21 cellular contexts compared by ENCODE assay signal in the genomic region with DNA sequence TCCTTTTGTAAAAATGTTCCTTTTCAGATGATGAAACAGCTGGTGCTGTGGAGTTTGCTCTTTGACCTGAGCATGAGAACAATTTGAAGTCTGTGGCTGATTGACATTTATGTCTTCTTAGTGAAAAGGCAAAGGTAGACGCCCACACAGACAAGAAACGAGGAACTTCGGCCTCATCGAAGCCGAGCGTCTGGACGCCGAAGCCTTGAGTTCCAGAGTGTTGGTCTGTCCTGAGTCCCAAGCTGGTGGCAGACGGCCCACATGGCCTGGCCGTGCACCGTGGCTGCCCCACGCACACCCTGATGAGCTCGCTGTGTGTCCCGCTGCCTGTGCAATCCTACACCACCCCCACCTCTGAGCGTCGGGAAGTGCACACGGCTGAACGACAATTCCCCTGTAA. TPM values are rescaled to one million over a fixed set of nuclear protein-coding genes. Genes with fewer than 3 reads are reported as not detected.
A peak's percentile ranks its signal among the peaks of the same experiment; 100 is the strongest.
DNase-seq lines count a peak whose midpoint lies in the region; ATAC-seq, FAIRE-seq and TF ChIP-seq lines count a peak whose summit lies in the region.
"Had no signal": no experiment of that assay in that cellular context is flagged by ENCODE, and none has a peak within 500 bp of the region (broad histone marks: within the 10 kb centered on the region; RNA-seq: fewer than 3 reads in every experiment).

No MANE protein-coding gene starts in this region.

- peak overlapping the region; percentile 39 for H4K91ac ChIP-seq in H1 (replicated peaks; ENCODE audit: insufficient read length, low read length)
- peak overlapping the region; percentile 46 for H4K91ac ChIP-seq in neuronal stem cell (ENCODE audit: low read depth, low read length, poor library complexity)

- H2AK5ac ChIP-seq in H1 (ENCODE audit: low read depth, low read length) (peak overlapping the region; percentile 5; the same call in 1 of the 2 replicates), neuronal stem cell (ENCODE audit: low read depth, low read length) (no peak overlapping the region)

- H2AFZ ChIP-seq in H1 (ENCODE audit: low read length) (no peak overlapping the region), neuronal stem cell (ENCODE audit: low read length) (no peak overlapping the region)
- H2AFZ ChIP-seq: GM23248 had no signal

- H3K56ac ChIP-seq in H1 (replicated peaks; ENCODE audit: insufficient read length, low read depth, low read length): no peak overlapping the region

- H3K36me3 ChIP-seq in H1 (ENCODE audit: control insufficient read depth in 2 of 4, insufficient read depth in 4 of 4, low read length in 3 of 4) (no peaks in the 10 kb centered on the region), neuronal stem cell (replicated peaks in 1 of 2; ENCODE audit: control insufficient read depth in 2 of 2, insufficient read depth in 2 of 2, low read length in 2 of 2) (no peaks in the 10 kb centered on the region)
- H3K36me3 ChIP-seq: BLaER1 treated with 17β-estradiol and CSF1 and Interleukin-3, amounts not matched to agents 10 nM and 100 nM had no signal

- H3K23ac ChIP-seq in H1 (ENCODE audit: insufficient read length) (no peak overlapping the region), neuronal stem cell (ENCODE audit: low read depth, low read length, poor library complexity) (no peak overlapping the region)

- H3K27ac ChIP-seq in H1 (ENCODE audit: low read depth, low read length) (no peak overlapping the region), neuronal stem cell (replicated peaks; ENCODE audit: low read length) (no peak overlapping the region)
- H3K27ac ChIP-seq: BLaER1 treated with 17β-estradiol and CSF1 and Interleukin-3, amounts not matched to agents 10 nM and 100 nM; GM23248 had no signal

- H2BK12ac ChIP-seq in H1 (ENCODE audit: low read depth, low read length) (peak overlapping the region; percentile 83; the same call in 1 of the 2 replicates), neuronal stem cell (ENCODE audit: low read length) (no peak overlapping the region)

- H3K4me1 ChIP-seq in H1 (replicated peaks in 1 of 4; ENCODE audit: control insufficient read depth in 3 of 4, insufficient read depth in 4 of 4, low read length in 3 of 4) (peaks cover 10 to 22% (median 18%) of the 10 kb centered on the region in 4 experiments; a peak in 6 of 7 replicates), neuronal stem cell (ENCODE audit: control insufficient read depth in 2 of 2, insufficient read depth in 1 of 2, low read depth in 1 of 2, low read length in 2 of 2) (peaks cover 0 to 6% of the 10 kb centered on the region in 2 donors)
- H3K4me1 ChIP-seq: BLaER1 treated with 17β-estradiol and CSF1 and Interleukin-3, amounts not matched to agents 10 nM and 100 nM had no signal

- WGBS in H1 (ENCODE audit: extremely low coverage in 1 of 2, insufficient coverage in 1 of 2, insufficient read length in 1 of 2, insufficient replicate concordance in 2 of 2, low coverage in 1 of 2, low lambda C conversion rate in 2 of 2, missing lambda C conversion rate in 1 of 2), 2 experiments: 93% methylated on average over 18 of the region's 18 CpGs; no CpG with 5 or more reads in 1 of the 2 experiments
- WGBS in neuronal stem cell (ENCODE audit: extremely low coverage in 2 of 2, insufficient read length in 2 of 2, insufficient replicate concordance in 1 of 2), 2 donors: no CpG with 5 or more reads among the region's 18 CpGs

- H2BK120ac ChIP-seq in H1 (replicated peaks; ENCODE audit: low read depth, low read length) (no peak overlapping the region), neuronal stem cell (ENCODE audit: low read depth, low read length) (no peak overlapping the region)

- H3K79me2 ChIP-seq in H1 (ENCODE audit: control insufficient read depth in 1 of 2, insufficient read depth in 2 of 2, low read length in 2 of 2): no peaks in the 10 kb centered on the region

- no peak for TF ChIP-seq CTCF in H1 (IDR thresholded peaks at IDR 0.05; ENCODE audit: control extremely low read depth in 1 of 3, insufficient read depth in 1 of 3, low read depth in 1 of 3, low read length in 3 of 3)
- TF ChIP-seq CTCF in HFFc6 (IDR thresholded peaks at IDR 0.05): no peak
- TF ChIP-seq CTCF in endothelial cell (IDR thresholded peaks at IDR 0.05; ENCODE audit: unreplicated experiment): no peak

- H3K23me2 ChIP-seq in H1 (ENCODE audit: low read depth, low read length): no peaks in the 10 kb centered on the region

- no peak for TF ChIP-seq EP300 in H1 (IDR thresholded peaks at IDR 0.05; ENCODE audit: borderline replicate concordance in 1 of 2, low read depth in 2 of 2, low read length in 2 of 2)

- intact Hi-C loops in left colon (cut with DNase I, micrococcal nuclease): no loop called here

- FAIRE-seq in H1 (lab: Jason Lieb, UNC): no peak
- FAIRE-seq: GM12878, GM19239, H54 had no signal

- H3K18ac ChIP-seq in H1 (ENCODE audit: extremely low read depth, low read length) (no peak overlapping the region), neuronal stem cell (ENCODE audit: low read length) (peak overlapping the region; percentile 56)

- no peaks in the 10 kb centered on the region for H3K27me3 Mint-ChIP-seq in activated T-cell treated with anti-CD3 and anti-CD28 coated beads, Interleukin-2, amount 50 U/mL, for 4 hours (ENCODE audit: low read depth)
- H3K27me3 Mint-ChIP-seq in HFFc6 (ENCODE audit: insufficient read depth) (peaks cover 5% of the 10 kb centered on the region), endothelial cell (ENCODE audit: unreplicated experiment) (peaks cover 2% of the 10 kb centered on the region)

- H3K9ac ChIP-seq in H1 (replicated peaks in 1 of 4; ENCODE audit: extremely low read depth in 1 of 4, low read depth in 3 of 4, low read length in 3 of 4): no peak overlapping the region
- peak overlapping the region; percentile 13 for H3K9ac ChIP-seq in neuronal stem cell (ENCODE audit: low read depth, low read length, poor library complexity)
- H3K9ac ChIP-seq: BLaER1 treated with 17β-estradiol and CSF1 and Interleukin-3, amounts not matched to agents 10 nM and 100 nM; GM23248 had no signal

- H3K79me1 ChIP-seq in H1 (ENCODE audit: low read depth, low read length): no peaks in the 10 kb centered on the region
- H3K79me1 ChIP-seq in neuronal stem cell (ENCODE audit: low read depth, low read length): no peaks in the 10 kb centered on the region

- H2BK15ac ChIP-seq in H1 (ENCODE audit: low read length) (peak overlapping the region; percentile 25; the same call in 1 of the 2 replicates), neuronal stem cell (ENCODE audit: low read length) (no peak overlapping the region)

- H4K20me1 ChIP-seq in H1 (replicated peaks in 1 of 2; ENCODE audit: control insufficient read depth in 1 of 2, insufficient read depth in 2 of 2, low read length in 2 of 2): no peaks in the 10 kb centered on the region
- H4K20me1 ChIP-seq: BLaER1 treated with 17β-estradiol and CSF1 and Interleukin-3, amounts not matched to agents 10 nM and 100 nM had no signal

- H4K5ac ChIP-seq in H1 (ENCODE audit: insufficient read length, low read depth, low read length): no peak overlapping the region

- no peak overlapping the region for H3K14ac ChIP-seq in H1 (ENCODE audit: insufficient read length)
- peak overlapping the region; percentile 83 for H3K14ac ChIP-seq in neuronal stem cell (ENCODE audit: low read length)

- CTCF ChIA-PET in H1 (lab: Charles Lee; ENCODE audit: partially characterized antibody): no interaction called here

- H3K4ac ChIP-seq in H1 (replicated peaks; ENCODE audit: insufficient read length, low read depth, low read length) (no peak overlapping the region), neuronal stem cell (ENCODE audit: low read length) (peak overlapping the region; percentile 10)

- no peak for TF ChIP-seq POLR2A in H1 (IDR thresholded peaks at IDR 0.05; ENCODE audit: control extremely low read depth in 1 of 2, low read depth in 2 of 2, low read length in 2 of 2)

- no peak for TF ChIP-seq RAD21 in H1 (IDR thresholded peaks at IDR 0.05 in 1 of 2, conservative IDR thresholded peaks at IDR 0.05 in 1 of 2; ENCODE audit: low read depth in 2 of 2, low read length in 2 of 2)

- H3K9me3 ChIP-seq in H1 (ENCODE audit: insufficient read depth in 2 of 2, low read depth in 1 of 2, low read length in 1 of 2): peaks cover 10 to 11% of the 10 kb centered on the region in 2 experiments; a peak in 2 of 4 replicates
- no peaks in the 10 kb centered on the region for H3K9me3 ChIP-seq in neuronal stem cell (replicated peaks in 1 of 2; ENCODE audit: control insufficient read depth in 2 of 2, insufficient read depth in 1 of 2, low read depth in 1 of 2, low read length in 2 of 2)

- H3K36me3 Mint-ChIP-seq in activated T-cell treated with anti-CD3 and anti-CD28 coated beads, Interleukin-2, amount 50 U/mL, for 4 hours (ENCODE audit: insufficient read depth): no peaks in the 10 kb centered on the region
- peaks cover 5% of the 10 kb centered on the region; the same call in 1 of the 2 replicates for H3K36me3 Mint-ChIP-seq in HFFc6 (ENCODE audit: low read depth)
- H3K36me3 Mint-ChIP-seq in endothelial cell (ENCODE audit: low read depth, unreplicated experiment): no peaks in the 10 kb centered on the region
- H3K36me3 Mint-ChIP-seq: CD8-positive, alpha-beta memory T cell had no signal

- no peak overlapping the region for H3K27ac Mint-ChIP-seq in HFFc6
- no peak overlapping the region for H3K27ac Mint-ChIP-seq in endothelial cell (ENCODE audit: unreplicated experiment)
- H3K27ac Mint-ChIP-seq: B cell; CD8-positive, alpha-beta memory T cell had no signal

- POLR2A ChIA-PET in H1 (lab: Charles Lee; ENCODE audit: partially characterized antibody): no interaction called here

- H2BK20ac ChIP-seq in H1 (ENCODE audit: low read length): peak overlapping the region; percentile 89; the same call in 1 of the 2 replicates

- no peak overlapping the region for H3K4me3 ChIP-seq in H1 (ENCODE audit: extremely low read depth in 1 of 4, insufficient read depth in 2 of 4, low read depth in 3 of 4, low read length in 4 of 4)
- H3K4me3 ChIP-seq in neuronal stem cell (ENCODE audit: low read length in 2 of 2): no peak overlapping the region
- H3K4me3 ChIP-seq: BLaER1 treated with 17β-estradiol and CSF1 and Interleukin-3, amounts not matched to agents 10 nM and 100 nM; GM12878; GM23248 had no signal

- peak; percentile 70 for ATAC-seq in left colon
- no peak for ATAC-seq in activated T-cell treated with anti-CD3 and anti-CD28 coated beads, Interleukin-2, amount 50 U/mL, for 4 hours
- ATAC-seq in GM19035 (IDR thresholded peaks at IDR 0.05; ENCODE audit: unreplicated experiment): no peak
- ATAC-seq: GM12878 had no signal

- H4K8ac ChIP-seq in H1 (ENCODE audit: extremely low read depth, insufficient read depth, low read length) (no peak overlapping the region; the same call in 1 of the 2 replicates), neuronal stem cell (ENCODE audit: low read depth, low read length) (no peak overlapping the region)

- DNase-seq in H1 (ENCODE audit: low read depth in 1 of 2, low spot score in 2 of 2) (peak in 1 of 2 experiments; percentile 37), left colon (no peak), neuronal stem cell (ENCODE audit: low spot score) (no peak), HFFc6 (no peak), endothelial cell (ENCODE audit: low spot score) (no peak)
- no peak for DNase-seq in activated T-cell treated with anti-CD3 and anti-CD28 coated beads, Interleukin-2, amount 50 U/mL, for 4 hours
- DNase-seq: CD8-positive, alpha-beta memory T cell; COR-L47; DMS 273 treated with DMSO at 0.1 percent for 48 hours; DMS53; DND-41; EL; GM23248; HCEC 1CT had no signal

- no peaks in the 10 kb centered on the region for H3K9me3 Mint-ChIP-seq in activated T-cell treated with anti-CD3 and anti-CD28 coated beads, Interleukin-2, amount 50 U/mL, for 4 hours
- H3K9me3 Mint-ChIP-seq in HFFc6: peaks cover 25% of the 10 kb centered on the region
- H3K9me3 Mint-ChIP-seq in endothelial cell (ENCODE audit: unreplicated experiment): no peaks in the 10 kb centered on the region
- H3K9me3 Mint-ChIP-seq: CD8-positive, alpha-beta memory T cell had no signal

- H3K27me3 ChIP-seq in H1 (replicated peaks in 1 of 4; ENCODE audit: control insufficient read depth in 3 of 4, extremely low read depth in 1 of 4, insufficient read depth in 3 of 4, low read length in 3 of 4) (peaks cover 0 to 2% (median under 1%) of the 10 kb centered on the region in 4 experiments; a peak in 2 of 7 replicates), neuronal stem cell (ENCODE audit: control insufficient read depth in 3 of 3, insufficient read depth in 3 of 3, low read depth in 1 of 3, low read length in 3 of 3) (no peaks in the 10 kb centered on the region)
- H3K27me3 ChIP-seq: BLaER1 treated with 17β-estradiol and CSF1 and Interleukin-3, amounts not matched to agents 10 nM and 100 nM had no signal

- H2BK5ac ChIP-seq in H1 (ENCODE audit: low read depth, low read length) (no peak overlapping the region), neuronal stem cell (ENCODE audit: low read length) (peak overlapping the region; percentile 9)

- H3K4me1 Mint-ChIP-seq in activated T-cell treated with anti-CD3 and anti-CD28 coated beads, Interleukin-2, amount 50 U/mL, for 4 hours (ENCODE audit: low read depth): no peaks in the 10 kb centered on the region
- H3K4me1 Mint-ChIP-seq in HFFc6 (ENCODE audit: low read depth) (no peaks in the 10 kb centered on the region), endothelial cell (ENCODE audit: unreplicated experiment) (no peaks in the 10 kb centered on the region)
- H3K4me1 Mint-ChIP-seq: B cell; CD8-positive, alpha-beta memory T cell had no signal

- H3K4me2 ChIP-seq in H1 (ENCODE audit: insufficient read depth in 1 of 2, low read depth in 2 of 2, low read length in 2 of 2): no peak overlapping the region
- H3K4me2 ChIP-seq in neuronal stem cell (ENCODE audit: insufficient read depth, low read length, poor library complexity, severe bottlenecking): no peak overlapping the region
- H3K4me2 ChIP-seq: BLaER1 treated with 17β-estradiol and CSF1 and Interleukin-3, amounts not matched to agents 10 nM and 100 nM had no signal

- H3K4me3 Mint-ChIP-seq in activated T-cell treated with anti-CD3 and anti-CD28 coated beads, Interleukin-2, amount 50 U/mL, for 4 hours: no peak overlapping the region
- H3K4me3 Mint-ChIP-seq in HFFc6 (no peak overlapping the region), endothelial cell (ENCODE audit: unreplicated experiment) (no peak overlapping the region)
- H3K4me3 Mint-ChIP-seq: B cell; CD8-positive, alpha-beta memory T cell had no signal

RNA-seq across cellular contexts. Expression of gene SNTG2, which starts 20.7 kb away (rescaled TPM):
- total RNA-seq in H1 (2021; fragmentation: NEBNext Ultra II Directional; extraction: Animal tissue kit (Norgen Biotek cat#: 25700)): 14.3 and 18.1 TPM in 2 replicates
- 6.6 TPM in 2 replicates for polyA plus RNA-seq in H1 (2011; rRNA removed)
- polyA plus RNA-seq in H1 (2011; cell fraction: cytosol; rRNA removed): 8.8 TPM
- polyA plus RNA-seq in H1 (2011; cell fraction: nucleus; rRNA removed): 24.3 TPM
- polyA plus RNA-seq in H1 (2012, experiment 1 of 2): 7.4 to 10.4 TPM (median 9.0 TPM) in 4 replicates
- polyA plus RNA-seq in H1 (2012, experiment 2 of 2): 4.1 TPM
- polyA plus RNA-seq in H1 (2013, experiment 1 of 2): 4.3 TPM
- 5.0 TPM for polyA plus RNA-seq in H1 (2013, experiment 2 of 2)
- polyA minus RNA-seq in H1 (2011; rRNA and poly(A)+ RNA removed): 21.3 and 26.6 TPM in 2 replicates
- 17.2 TPM for polyA minus RNA-seq in H1 (2011; cell fraction: cytosol; rRNA and poly(A)+ RNA removed)
- 62.8 TPM for polyA minus RNA-seq in H1 (2011; cell fraction: nucleus; rRNA and poly(A)+ RNA removed)
- total RNA-seq in left colon: 1 to 10 TPM; 1.2 to 2.0 TPM
- polyA plus RNA-seq in neuronal stem cell (2013, experiment 1 of 2): 2.0 TPM
- 1.6 TPM for polyA plus RNA-seq in neuronal stem cell (2013, experiment 2 of 2)
- 1 to 10 TPM in 1 of 3 donors, under 1 TPM in 2; 0.22 to 1.0 (median 0.98) TPM for total RNA-seq in activated T-cell treated with anti-CD3 and anti-CD28 coated beads, Interleukin-2, amount 50 U/mL, for 4 hours
- total RNA-seq in HFFc6 (2021; fragmentation: NEBNext Ultra II Directional; extraction: Animal tissue kit (Norgen Biotek cat#: 25700)): not detected
- 23.2 TPM for total RNA-seq in endothelial cell (ENCODE audit: unreplicated experiment)
- total RNA-seq: G401, GM12878, GM23248 had no signal
- polyA plus RNA-seq: GM12878, GM23248 had no signal
